In the genomic region with DNA sequence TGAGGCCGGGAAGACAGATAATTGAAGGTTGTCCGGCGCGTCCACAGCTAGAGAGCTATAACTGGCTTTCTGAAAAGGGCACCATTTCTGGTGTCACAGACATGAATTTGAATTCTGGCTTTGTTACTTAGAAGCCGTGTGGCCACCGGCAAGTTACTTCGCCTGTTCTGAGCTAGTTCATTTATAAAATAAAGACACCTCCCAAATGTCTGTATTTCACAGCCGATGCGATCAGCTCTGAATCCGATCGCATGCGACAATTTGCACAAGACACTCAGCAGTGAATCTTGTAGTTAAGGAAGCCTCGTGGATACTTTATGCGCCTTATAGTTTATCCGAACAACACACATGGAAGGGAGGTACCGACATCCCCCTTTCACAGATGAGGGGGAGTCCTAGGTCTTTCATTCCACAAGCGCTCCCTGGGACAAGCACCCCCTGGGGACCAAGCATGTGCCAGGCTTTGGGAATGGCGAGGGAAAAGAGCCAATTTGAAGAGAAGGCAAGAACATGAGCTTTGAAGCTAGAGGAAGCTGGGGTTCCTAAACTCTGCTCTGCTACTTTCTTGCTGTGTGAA, we compare ENCODE assay signal across 8 cellular contexts. TPM values are rescaled to one million over a fixed set of nuclear protein-coding genes. Genes with fewer than 3 reads are reported as not detected.
DNase-seq lines count a peak whose midpoint lies in the region; ATAC-seq and TF ChIP-seq lines count a peak whose summit lies in the region.

No MANE protein-coding gene starts in this region.

- H3K27ac Mint-ChIP-seq in endodermal cell, result peak overlapping the region; percentile 92
- H3K27ac Mint-ChIP-seq in neural crest cell (ENCODE audit: unreplicated experiment), result peak overlapping the region; percentile 94

- H3K79me2 ChIP-seq in PC-3 (ENCODE audit: low read length), result peaks cover 11% of the 10 kb centered on the region; the same call in 1 of the 2 replicates

- peak overlapping the region; percentile 54 for H3K9ac ChIP-seq in PC-3 (ENCODE audit: low read length)
- H3K9ac ChIP-seq in endodermal cell (ENCODE audit: extremely low read depth, low read length, poor library complexity, severe bottlenecking), result peak overlapping the region; percentile 47

- CTCF ChIA-PET in PC-3 (lab: Charles Lee), result interaction anchor here (0.6 to 2.5 kb wide), 5 partner anchors 22 to 544 kb away, joined by 3 to 14 read pairs (median 4); no protein-coding TSS in a partner anchor

- peak overlapping the region; percentile 77 for H2AFZ ChIP-seq in PC-3 (ENCODE audit: low read length)

- H3K4me3 ChIP-seq in PC-3 (ENCODE audit: low read length) (peak overlapping the region; percentile 58), endodermal cell (ENCODE audit: low read length) (peak overlapping the region; percentile 98)

- H3K4me1 ChIP-seq in PC-3 (ENCODE audit: insufficient read depth, low read length), result peaks cover 49% of the 10 kb centered on the region
- peaks cover 18% of the 10 kb centered on the region for H3K4me1 ChIP-seq in endodermal cell (ENCODE audit: control insufficient read depth, insufficient read depth, low read length)

- DNase-seq in NCI-H2196 (lab: John Stamatoyannopoulos, UW; ENCODE audit: unreplicated experiment) (peak; percentile 55), NCI-H2196 treated with DMSO at 0.1 percent for 48 hours (lab: John Stamatoyannopoulos, UW; ENCODE audit: unreplicated experiment) (no peak), PC-3 (no peak), endodermal cell (peak; percentile 82), neural crest cell (ENCODE audit: low read depth, low spot score) (no peak), OCI-M1 (lab: John Stamatoyannopoulos, UW) (no peak), GF-D8 (lab: John Stamatoyannopoulos, UW) (no peak), NCI-H2029 treated with DMSO at 0.1 percent for 48 hours (lab: John Stamatoyannopoulos, UW) (no peak)

- peak overlapping the region; percentile 94 for H3K4me3 Mint-ChIP-seq in endodermal cell
- H3K4me3 Mint-ChIP-seq in neural crest cell, result peak overlapping the region; percentile 92

- 1 to 6% methylated on average over 13 to 18 of the region's 18 CpGs for WGBS in endodermal cell (ENCODE audit: insufficient coverage in 1 of 2, insufficient read length in 1 of 2), 2 experiments

- H3K27ac ChIP-seq in PC-3 (ENCODE audit: low read length) (peak overlapping the region; percentile 51), endodermal cell (ENCODE audit: low read depth, low read length) (peak overlapping the region; percentile 45)

- no peak for ATAC-seq in PC-3

- H3K9me2 ChIP-seq in PC-3 (replicated peaks; ENCODE audit: low read length), result no peaks in the 10 kb centered on the region

- intact Hi-C loops in PC-3 (cut with micrococcal nuclease), result loop anchor here (5.0 kb wide), 2 partner anchors 37 to 82 kb away; no protein-coding TSS in a partner anchor

- BruUV-seq in PC-3 (replicated peaks; lab: Mats Ljungman, UMichigan), result TSS peak; percentile 57

- peaks cover 60% of the 10 kb centered on the region for H3K4me1 Mint-ChIP-seq in endodermal cell
- peaks cover 53% of the 10 kb centered on the region for H3K4me1 Mint-ChIP-seq in neural crest cell

- H3K9me3 Mint-ChIP-seq in endodermal cell, result no peaks in the 10 kb centered on the region
- H3K9me3 Mint-ChIP-seq in neural crest cell, result no peaks in the 10 kb centered on the region

- H3K36me3 Mint-ChIP-seq in endodermal cell (ENCODE audit: low read depth) (peaks cover 21% of the 10 kb centered on the region), neural crest cell (ENCODE audit: low read depth) (no peaks in the 10 kb centered on the region)

- H3K9me3 ChIP-seq in PC-3 (ENCODE audit: low read length) (no peaks in the 10 kb centered on the region), endodermal cell (ENCODE audit: control insufficient read depth, low read length) (no peaks in the 10 kb centered on the region)

- peak overlapping the region; percentile 88 for H3K4me2 ChIP-seq in PC-3 (ENCODE audit: low read length)

- H4K20me1 ChIP-seq in PC-3 (ENCODE audit: low read length), result no peaks in the 10 kb centered on the region

- POLR2A ChIA-PET in PC-3 (lab: Charles Lee; ENCODE audit: unreplicated experiment), result interaction anchor here (0.9 to 1.1 kb wide), 2 partner anchors 9 to 80 kb away, joined by 4 read pairs; no protein-coding TSS in a partner anchor

- H3K27me3 Mint-ChIP-seq in endodermal cell (ENCODE audit: insufficient read depth) (no peaks in the 10 kb centered on the region), neural crest cell (ENCODE audit: low read depth) (peaks cover 53% of the 10 kb centered on the region)

- H3K36me3 ChIP-seq in PC-3 (ENCODE audit: low read depth, low read length) (no peaks in the 10 kb centered on the region), endodermal cell (ENCODE audit: control insufficient read depth, insufficient read depth, low read length) (no peaks in the 10 kb centered on the region)

- no peaks in the 10 kb centered on the region for H3F3A ChIP-seq in PC-3 (ENCODE audit: low read length, unreplicated experiment)

- TF ChIP-seq CTCF in PC-3 (conservative IDR thresholded peaks at IDR 0.05; ENCODE audit: low read depth, low read length) (no peak), endodermal cell (conservative IDR thresholded peaks at IDR 0.05) (no peak), neural crest cell (conservative IDR thresholded peaks at IDR 0.05) (peak; percentile 2)

- no peaks in the 10 kb centered on the region for H3K27me3 ChIP-seq in PC-3 (ENCODE audit: low read length)
- no peaks in the 10 kb centered on the region for H3K27me3 ChIP-seq in endodermal cell (ENCODE audit: control insufficient read depth, insufficient read depth, low read length, poor library complexity, severe bottlenecking)

RNA-seq across cellular contexts. Expression of gene ID3, which starts 4.0 kb away (rescaled TPM):
- total RNA-seq in PC-3 (2014; rRNA removed), result 77.7 and 92.5 TPM in 2 replicates
- 100 to 1,000 TPM; 281 to 338 TPM for total RNA-seq in endodermal cell
- 319 TPM for polyA plus RNA-seq in endodermal cell (2013, experiment 1 of 2)
- polyA plus RNA-seq in endodermal cell (2013, experiment 2 of 2), result 289 TPM
- total RNA-seq in neural crest cell, result 36.2 and 40.9 TPM in 2 replicates

RNA-seq across cellular contexts. Expression of gene E2F2, which starts 24.3 kb away (rescaled TPM):
- total RNA-seq in PC-3 (2014; rRNA removed) (7.0 and 8.3 TPM in 2 replicates), endodermal cell (1 to 10 TPM; 7.3 to 9.8 TPM), neural crest cell (23.5 and 23.7 TPM in 2 replicates)
- 7.4 TPM for polyA plus RNA-seq in endodermal cell (2013, experiment 1 of 2)
- 7.7 TPM for polyA plus RNA-seq in endodermal cell (2013, experiment 2 of 2)

Comparison
In these comparisons a context has a peak if more than half of its experiments do, and no peak if none do; other contexts are left out.
1. DNase-seq: peak in NCI-H2196 (single experiment) and endodermal cell (single experiment); none in NCI-H2196 treated with DMSO at 0.1 percent for 48 hours (single experiment), PC-3 (single experiment), neural crest cell (single experiment), OCI-M1 (single experiment), GF-D8 (single experiment) and NCI-H2029 treated with DMSO at 0.1 percent for 48 hours (single experiment).